ENCODE assay signal across 7 cellular contexts in the genomic region with DNA sequence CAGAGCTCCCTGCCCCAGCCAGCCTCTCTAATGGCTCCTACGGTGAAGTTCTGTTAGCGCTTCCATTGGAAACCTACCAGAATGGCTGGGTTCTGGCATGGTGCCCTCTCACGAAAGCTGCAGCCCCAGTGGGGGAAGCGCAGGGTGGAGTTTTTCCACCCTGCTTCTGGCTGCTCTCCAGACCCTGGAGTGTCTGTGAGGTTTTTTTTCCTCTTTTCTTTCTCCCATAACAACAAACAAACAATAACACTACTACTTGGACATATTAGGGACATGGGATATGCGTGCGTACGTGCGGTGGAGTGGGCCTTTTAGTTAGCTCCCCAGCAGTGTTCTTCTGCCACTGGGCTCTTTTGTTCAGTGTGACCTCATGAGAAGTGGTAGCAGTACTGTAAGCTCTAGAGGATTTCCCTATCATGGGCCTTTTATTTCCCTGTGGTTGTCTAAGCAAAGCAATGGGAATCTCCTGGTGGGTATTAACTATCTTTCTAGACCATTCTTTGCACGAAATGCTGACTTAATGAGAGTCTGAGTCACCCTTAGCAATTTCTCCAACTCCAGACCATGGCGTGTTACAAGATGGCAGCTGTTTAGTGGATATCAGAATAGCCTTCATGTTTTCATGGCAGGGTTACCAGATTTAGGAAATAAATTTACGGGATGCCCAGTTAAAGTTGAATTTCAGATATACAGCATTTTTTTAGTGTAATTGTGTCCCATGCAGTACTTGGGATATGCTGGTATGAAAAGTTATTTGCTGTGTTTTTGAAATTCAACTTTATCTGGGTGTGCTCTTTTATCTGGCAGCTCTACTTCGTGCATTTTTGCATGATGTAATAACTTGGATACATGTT.
A peak's percentile ranks its signal among the peaks of the same experiment; 100 is the strongest.
DNase-seq lines count a peak whose midpoint lies in the region; ATAC-seq and TF ChIP-seq lines count a peak whose summit lies in the region.

No MANE protein-coding gene starts in this region.

- H3K9me3 ChIP-seq in tibial artery, result no peaks in the 10 kb centered on the region

- DNase-seq in NCI-H1092 (lab: John Stamatoyannopoulos, UW), result peak; percentile 86
- peak; percentile 93 for DNase-seq in astrocyte of the hippocampus (ENCODE audit: low read depth, low spot score)
- DNase-seq in kidney tubule cell (ENCODE audit: low spot score), result peak; percentile 92
- DNase-seq in tibial artery, result peak; percentile 68 to 85
- no peak for DNase-seq in activated CD4-positive, CD25-positive, alpha-beta regulatory T cell treated with anti-CD3 and anti-CD28 coated beads, Interleukin-2, amount 50 U/mL, for 72 hours
- DNase-seq in NCI-H82 (lab: John Stamatoyannopoulos, UW), result no peak

- TF ChIP-seq CTCF in tibial artery (IDR thresholded peaks at IDR 0.05), result no peak

- H3K4me3 ChIP-seq in tibial artery, result no peak overlapping the region

- no peaks in the 10 kb centered on the region for H3K36me3 ChIP-seq in tibial artery

- H3K27me3 ChIP-seq in tibial artery, result no peaks in the 10 kb centered on the region

- intact Hi-C loops in tibial artery (cut with DNase I; ENCODE audit: low total_unique reads), result loop anchor here (10.0 kb wide), 1 partner anchor 113 kb away; no protein-coding TSS in a partner anchor

- H3K27ac ChIP-seq in tibial artery, result peak overlapping the region; percentile 61 to 69

- H3K4me1 ChIP-seq in tibial artery, result peaks cover 0 to 64% (median 40%) of the 10 kb centered on the region in 4 donors

- ATAC-seq in HG03159 (IDR thresholded peaks at IDR 0.05; ENCODE audit: unreplicated experiment), result no peak

Comparison
In these comparisons a context has a peak if more than half of its experiments do, and no peak if none do; other contexts are left out.
1. DNase-seq: peak in NCI-H1092 (single experiment), astrocyte of the hippocampus (single experiment), kidney tubule cell (single experiment) and tibial artery (2 of 2); none in activated CD4-positive, CD25-positive, alpha-beta regulatory T cell treated with anti-CD3 and anti-CD28 coated beads, Interleukin-2, amount 50 U/mL, for 72 hours (single experiment) and NCI-H82 (single experiment).